ENCODE assay signal across 10 cellular contexts in genomic region chr16:81600275-81600674, GRCh38.
DNase-seq lines count a peak whose midpoint lies in the region; ATAC-seq and TF ChIP-seq lines count a peak whose summit lies in the region.
"Had no signal": no experiment of that assay in that cellular context is flagged by ENCODE, and none has a peak within 500 bp of the region (broad histone marks: within the 10 kb centered on the region; RNA-seq: fewer than 3 reads in every experiment).

No MANE protein-coding gene starts in this region.

- TF ChIP-seq CTCF in esophagus muscularis mucosa (IDR thresholded peaks at IDR 0.05) (no peak), GM23338 (conservative IDR thresholded peaks at IDR 0.05; ENCODE audit: low read depth in 2 of 2) (no peak)

- H3K9me2 ChIP-seq in GM23338 (ENCODE audit: insufficient read depth) = no peaks in the 10 kb centered on the region

- H3K4me1 Mint-ChIP-seq in GM23338 = peaks cover 28% of the 10 kb centered on the region

- peaks cover 8% of the 10 kb centered on the region for H3K27me3 Mint-ChIP-seq in GM23338 (ENCODE audit: insufficient read depth, low read depth, poor library complexity)
- H3K27me3 Mint-ChIP-seq: activated CD4-positive, alpha-beta T cell treated with anti-CD3 and anti-CD28 coated beads for 36 hours had no signal

- H3K4me3 ChIP-seq in esophagus muscularis mucosa (no peak overlapping the region), GM23338 (no peak overlapping the region)
- H3K4me3 ChIP-seq: ascending aorta had no signal

- no peak for TF ChIP-seq POLR2A in esophagus muscularis mucosa (IDR thresholded peaks at IDR 0.05; ENCODE audit: low read depth)

- H3K27me3 ChIP-seq in esophagus muscularis mucosa (no peaks in the 10 kb centered on the region), GM23338 (ENCODE audit: insufficient read depth) (no peaks in the 10 kb centered on the region)
- H3K27me3 ChIP-seq: ascending aorta had no signal

- ATAC-seq in SK-N-SH treated with all-trans-retinoic acid at 6 μM for 48 hours = peak; percentile 86
- no peak for ATAC-seq in GM23338
- no peak for ATAC-seq in GM21737 (IDR thresholded peaks at IDR 0.05; ENCODE audit: unreplicated experiment)
- ATAC-seq: activated CD4-positive, alpha-beta T cell treated with anti-CD3 and anti-CD28 coated beads for 36 hours had no signal

- H3K4me1 ChIP-seq in esophagus muscularis mucosa (peaks cover 20 to 40% (median 33%) of the 10 kb centered on the region in 4 donors), GM23338 (ENCODE audit: insufficient read depth) (peaks cover 4% of the 10 kb centered on the region)

- H2AFZ ChIP-seq in GM23338 = no peak overlapping the region

- WGBS in esophagus muscularis mucosa = 82% methylated on average over 5 of the region's 5 CpGs

- peaks cover 76% of the 10 kb centered on the region for H3K79me2 ChIP-seq in GM23338 (replicated peaks; ENCODE audit: insufficient read depth)

- no peaks in the 10 kb centered on the region for H3K36me3 ChIP-seq in esophagus muscularis mucosa
- H3K36me3 ChIP-seq in GM23338 (ENCODE audit: insufficient read depth) = no peaks in the 10 kb centered on the region
- H3K36me3 ChIP-seq: ascending aorta had no signal

- intact Hi-C loops in esophagus muscularis mucosa (cut with DNase I) = no loop called here

- no peak overlapping the region for H3K4me2 ChIP-seq in GM23338

- no peaks in the 10 kb centered on the region for H3K9me3 ChIP-seq in esophagus muscularis mucosa
- H3K9me3 ChIP-seq: ascending aorta had no signal

- no peak overlapping the region for H3K27ac Mint-ChIP-seq in GM23338
- H3K27ac Mint-ChIP-seq: activated CD4-positive, alpha-beta T cell treated with anti-CD3 and anti-CD28 coated beads for 36 hours had no signal

- DNase-seq in GM03348 (ENCODE audit: low spot score) (peak; percentile 74), esophagus muscularis mucosa (ENCODE audit: extremely low spot score) (no peak), pons (ENCODE audit: low spot score) (peak; percentile 32), NK-92 (lab: John Stamatoyannopoulos, UW; ENCODE audit: unreplicated experiment) (no peak), GM23338 (ENCODE audit: low spot score) (no peak), D341Med (ENCODE audit: low spot score) (no peak)
- DNase-seq: activated CD4-positive, alpha-beta T cell treated with anti-CD3 and anti-CD28 coated beads for 36 hours had no signal

- H3K9me3 Mint-ChIP-seq in GM23338 = no peaks in the 10 kb centered on the region; the same call in 2 of the 3 replicates

- peaks cover 32% of the 10 kb centered on the region for H4K20me1 ChIP-seq in GM23338 (replicated peaks; ENCODE audit: insufficient read depth)

- H3K27ac ChIP-seq in esophagus muscularis mucosa (replicated peaks in 1 of 4) = peak overlapping the region in 3 of 4 donors; percentile 47 to 71 (median 61)
- no peak overlapping the region for H3K27ac ChIP-seq in GM23338 (ENCODE audit: low read depth)

- no peaks in the 10 kb centered on the region for H3K36me3 Mint-ChIP-seq in GM23338 (ENCODE audit: low read depth)

- H3K4me3 Mint-ChIP-seq in GM23338 = no peak overlapping the region
- H3K4me3 Mint-ChIP-seq: activated CD4-positive, alpha-beta T cell treated with anti-CD3 and anti-CD28 coated beads for 36 hours had no signal

- TF ChIP-seq EP300 in esophagus muscularis mucosa (IDR thresholded peaks at IDR 0.05) = no peak

- no peaks in the 10 kb centered on the region for H3F3A ChIP-seq in GM23338 (replicated peaks; ENCODE audit: low read depth)

TF ChIP-seq in SK-N-SH treated with all-trans-retinoic acid at 6 μM for 48 hours, 23 proteins besides CTCF, POLR2A, EP300 and RAD21 (continues in another document):
- TF ChIP-seq ZNF70 (CRISPR knock-in tag; IDR thresholded peaks at IDR 0.05) = no peak
- TF ChIP-seq TOX (CRISPR knock-in tag; IDR thresholded peaks at IDR 0.05; ENCODE audit: borderline replicate concordance) = no peak
- 0 out of 2 replicates have a peak, but pooled peaks have one; percentile 51 for TF ChIP-seq GLIS3 (CRISPR knock-in tag; IDR thresholded peaks at IDR 0.05)
- TF ChIP-seq TCF4 (CRISPR knock-in tag; IDR thresholded peaks at IDR 0.05; ENCODE audit: borderline replicate concordance) = peak; percentile 85
- TF ChIP-seq ZC3H10 (CRISPR knock-in tag; IDR thresholded peaks at IDR 0.05) = no peak
- peak; percentile 69; the same call in 1 of the 2 replicates for TF ChIP-seq ZFP3 (CRISPR knock-in tag; IDR thresholded peaks at IDR 0.05)
- TF ChIP-seq POU6F1 (CRISPR knock-in tag; IDR thresholded peaks at IDR 0.05; ENCODE audit: borderline replicate concordance, low read depth) = no peak
- peak; percentile 69 for TF ChIP-seq SNAI2 (CRISPR knock-in tag; IDR thresholded peaks at IDR 0.05)
- peak; percentile 45; the same call in 1 of the 2 replicates for TF ChIP-seq CSDC2 (CRISPR knock-in tag; IDR thresholded peaks at IDR 0.05)
- TF ChIP-seq ESRRG (CRISPR knock-in tag; IDR thresholded peaks at IDR 0.05) = no peak
- peak; percentile 96 for TF ChIP-seq CREB5 (CRISPR knock-in tag; IDR thresholded peaks at IDR 0.05; ENCODE audit: low read depth)

TF ChIP-seq in GM23338, 12 proteins besides CTCF, POLR2A, EP300 and RAD21 (continues in another document):
- TF ChIP-seq EZH2 (IDR thresholded peaks at IDR 0.05; ENCODE audit: low read depth, unreplicated experiment) (no peak), NANOG (IDR thresholded peaks at IDR 0.05; ENCODE audit: borderline replicate concordance) (no peak), JUNB (IDR thresholded peaks at IDR 0.05; ENCODE audit: unreplicated experiment) (no peak), ZNF462 (CRISPR knock-in tag; IDR thresholded peaks at IDR 0.05) (no peak), STAT1 (IDR thresholded peaks at IDR 0.05; ENCODE audit: unreplicated experiment) (no peak)

Comparison
In these comparisons a context has a peak if more than half of its experiments do, and no peak if none do; other contexts are left out.
1. DNase-seq: peak in GM03348 (single experiment) and pons (single experiment); none in esophagus muscularis mucosa (single experiment), NK-92 (single experiment), GM23338 (single experiment) and D341Med (single experiment).